Comparison of ENCODE assay signal across 15 cellular contexts in the genomic region with DNA sequence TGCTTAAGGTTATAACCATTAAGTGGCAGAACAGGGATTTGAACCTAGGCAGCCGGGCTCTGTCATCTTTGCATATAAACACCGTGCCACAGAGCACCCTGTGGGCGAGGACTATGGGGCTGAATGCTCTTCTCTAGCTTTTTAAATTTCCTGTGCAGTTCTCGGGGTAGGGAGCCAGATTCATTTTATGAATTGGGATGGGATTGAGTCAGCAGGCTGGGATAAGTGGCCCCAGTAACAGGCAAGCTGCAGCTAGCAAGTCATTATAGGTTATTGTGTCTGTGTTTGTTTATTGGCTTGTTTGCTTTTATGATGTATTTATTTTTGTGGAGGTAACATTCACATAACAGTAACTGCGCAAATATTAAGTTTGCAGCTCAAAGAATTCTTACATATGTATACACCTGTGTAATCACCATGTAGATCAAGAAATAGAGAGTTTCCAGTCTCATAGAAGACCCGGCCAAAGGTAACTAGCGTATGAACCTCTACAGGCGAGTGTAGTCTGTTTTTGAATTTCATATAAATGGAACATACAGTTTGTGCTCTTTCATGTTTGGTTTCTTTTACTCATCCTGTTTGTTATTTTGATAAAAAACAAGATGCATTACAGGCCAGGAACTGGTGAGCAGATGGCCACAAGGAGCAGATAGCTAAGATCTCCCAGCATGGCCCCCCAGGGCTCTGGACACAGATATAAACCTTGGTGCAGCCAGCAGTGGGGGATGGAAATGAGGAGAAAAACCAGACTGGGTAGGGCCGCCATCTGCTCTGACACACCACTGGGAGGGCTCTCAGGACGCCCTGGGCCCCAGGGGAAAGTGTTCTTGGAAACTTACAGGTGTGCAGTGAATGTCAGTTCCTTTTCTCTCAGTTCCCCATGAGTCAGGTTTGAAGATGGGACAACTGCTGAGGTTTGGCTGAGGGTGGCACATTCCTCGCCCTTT. TPM values are rescaled to one million over a fixed set of nuclear protein-coding genes. Genes with fewer than 3 reads are reported as not detected.
DNase-seq lines count a peak whose midpoint lies in the region; ATAC-seq and TF ChIP-seq lines count a peak whose summit lies in the region.
"Had no signal": no experiment of that assay in that cellular context is flagged by ENCODE, and none has a peak within 500 bp of the region (broad histone marks: within the 10 kb centered on the region; RNA-seq: fewer than 3 reads in every experiment).

No MANE protein-coding gene starts in this region.

- no peaks in the 10 kb centered on the region for H3K27me3 ChIP-seq in suprapubic skin

- no peak overlapping the region for H3K4me3 ChIP-seq in suprapubic skin
- H3K4me3 ChIP-seq: prostate gland had no signal

- H3K27ac ChIP-seq in suprapubic skin: peak overlapping the region; percentile 70
- H3K27ac ChIP-seq in RWPE1: no peak overlapping the region
- H3K27ac ChIP-seq: prostate gland had no signal

- TF ChIP-seq EP300 in suprapubic skin (IDR thresholded peaks at IDR 0.05): no peak

- H3K36me3 ChIP-seq in suprapubic skin: no peaks in the 10 kb centered on the region
- H3K36me3 ChIP-seq: prostate gland had no signal

- H3K9me3 ChIP-seq in suprapubic skin: no peaks in the 10 kb centered on the region
- H3K9me3 ChIP-seq: prostate gland had no signal

- TF ChIP-seq CTCF in suprapubic skin (IDR thresholded peaks at IDR 0.05) (no peak), RWPE1 (conservative IDR thresholded peaks at IDR 0.05; ENCODE audit: low read depth) (no peak)

- no peak for TF ChIP-seq POLR2A in suprapubic skin (IDR thresholded peaks at IDR 0.05)

- WGBS in suprapubic skin: 66% methylated on average over 11 of the region's 11 CpGs

- DNase-seq in NCI-H2227 treated with DMSO at 0.1 percent for 48 hours (lab: John Stamatoyannopoulos, UW): peak; percentile 12
- no peak for DNase-seq in NCI-H2227 (lab: John Stamatoyannopoulos, UW; ENCODE audit: unreplicated experiment)
- peak; percentile 75 for DNase-seq in NCI-H1105 treated with DMSO at 0.1 percent for 48 hours (lab: John Stamatoyannopoulos, UW)
- no peak for DNase-seq in suprapubic skin (ENCODE audit: low spot score in 2 of 2)
- DNase-seq in SHP77 (lab: John Stamatoyannopoulos, UW): no peak
- DNase-seq in RWPE1 (ENCODE audit: low spot score): no peak
- DNase-seq: ACHN; activated B cell treated with CpG ODN at 0.5 μM for 24 hours; activated T-cell treated with anti-CD3 and anti-CD28 coated beads, Interleukin-2, amount 50 U/mL, for 4 hours; H9; hippocampal formation; Right ventricle myocardium superior had no signal

- ATAC-seq in SK-N-SH treated with all-trans-retinoic acid at 6 μM for 48 hours: peak; percentile 48; the same call in 1 of the 3 replicates
- no peak for ATAC-seq in GM18517 (IDR thresholded peaks at IDR 0.05; ENCODE audit: unreplicated experiment)
- ATAC-seq: activated T-cell treated with anti-CD3 and anti-CD28 coated beads, Interleukin-2, amount 50 U/mL, for 4 hours had no signal

- peaks cover 19% of the 10 kb centered on the region for H3K4me1 ChIP-seq in suprapubic skin
- H3K4me1 ChIP-seq: prostate gland had no signal

- CTCF ChIA-PET in RWPE1 (lab: Yijun Ruan, JAX): interaction anchor here (0.5 to 1.0 kb wide), 3 partner anchors 38 to 686 kb away, joined by 3 read pairs; no protein-coding TSS in a partner anchor

- POLR2A ChIA-PET in RWPE1 (lab: Yijun Ruan, JAX; ENCODE audit: low non-redundant PET): no interaction called here

TF ChIP-seq in SK-N-SH treated with all-trans-retinoic acid at 6 μM for 48 hours, 23 proteins besides CTCF, POLR2A, EP300 and RAD21:
- no peak for TF ChIP-seq ARNTL (CRISPR knock-in tag; IDR thresholded peaks at IDR 0.05; ENCODE audit: borderline replicate concordance, low read depth)
- TF ChIP-seq TCF4 (CRISPR knock-in tag; IDR thresholded peaks at IDR 0.05; ENCODE audit: borderline replicate concordance): peak; percentile 90
- TF ChIP-seq TOX (CRISPR knock-in tag; IDR thresholded peaks at IDR 0.05; ENCODE audit: borderline replicate concordance): no peak
- TF ChIP-seq, protein P1, sequence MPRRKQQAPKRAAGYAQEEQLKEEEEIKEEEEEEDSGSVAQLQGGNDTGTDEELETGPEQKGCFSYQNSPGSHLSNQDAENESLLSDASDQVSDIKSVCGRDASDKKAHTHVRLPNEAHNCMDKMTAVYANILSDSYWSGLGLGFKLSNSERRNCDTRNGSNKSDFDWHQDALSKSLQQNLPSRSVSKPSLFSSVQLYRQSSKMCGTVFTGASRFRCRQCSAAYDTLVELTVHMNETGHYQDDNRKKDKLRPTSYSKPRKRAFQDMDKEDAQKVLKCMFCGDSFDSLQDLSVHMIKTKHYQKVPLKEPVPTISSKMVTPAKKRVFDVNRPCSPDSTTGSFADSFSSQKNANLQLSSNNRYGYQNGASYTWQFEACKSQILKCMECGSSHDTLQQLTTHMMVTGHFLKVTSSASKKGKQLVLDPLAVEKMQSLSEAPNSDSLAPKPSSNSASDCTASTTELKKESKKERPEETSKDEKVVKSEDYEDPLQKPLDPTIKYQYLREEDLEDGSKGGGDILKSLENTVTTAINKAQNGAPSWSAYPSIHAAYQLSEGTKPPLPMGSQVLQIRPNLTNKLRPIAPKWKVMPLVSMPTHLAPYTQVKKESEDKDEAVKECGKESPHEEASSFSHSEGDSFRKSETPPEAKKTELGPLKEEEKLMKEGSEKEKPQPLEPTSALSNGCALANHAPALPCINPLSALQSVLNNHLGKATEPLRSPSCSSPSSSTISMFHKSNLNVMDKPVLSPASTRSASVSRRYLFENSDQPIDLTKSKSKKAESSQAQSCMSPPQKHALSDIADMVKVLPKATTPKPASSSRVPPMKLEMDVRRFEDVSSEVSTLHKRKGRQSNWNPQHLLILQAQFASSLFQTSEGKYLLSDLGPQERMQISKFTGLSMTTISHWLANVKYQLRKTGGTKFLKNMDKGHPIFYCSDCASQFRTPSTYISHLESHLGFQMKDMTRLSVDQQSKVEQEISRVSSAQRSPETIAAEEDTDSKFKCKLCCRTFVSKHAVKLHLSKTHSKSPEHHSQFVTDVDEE (CRISPR knock-in tag; IDR thresholded peaks at IDR 0.05): peak; percentile 65; the same call in 1 of the 2 replicates
- no peak for TF ChIP-seq CSDC2 (CRISPR knock-in tag; IDR thresholded peaks at IDR 0.05)

RNA-seq across cellular contexts. Expression of a gene that starts 49.2 kb away (rescaled TPM):
- 10 to 100 TPM; 20.6 to 31.2 (median 26.0) TPM for total RNA-seq in suprapubic skin

Comparison
In these comparisons a context has a peak if more than half of its experiments do, and no peak if none do; other contexts are left out.
1. DNase-seq: peak in NCI-H2227 treated with DMSO at 0.1 percent for 48 hours (single experiment) and NCI-H1105 treated with DMSO at 0.1 percent for 48 hours (single experiment); none in NCI-H2227 (single experiment), suprapubic skin (0 of 2), SHP77 (0 of 2) and RWPE1 (single experiment).